19 cellular contexts compared by ENCODE assay signal in the genomic region with DNA sequence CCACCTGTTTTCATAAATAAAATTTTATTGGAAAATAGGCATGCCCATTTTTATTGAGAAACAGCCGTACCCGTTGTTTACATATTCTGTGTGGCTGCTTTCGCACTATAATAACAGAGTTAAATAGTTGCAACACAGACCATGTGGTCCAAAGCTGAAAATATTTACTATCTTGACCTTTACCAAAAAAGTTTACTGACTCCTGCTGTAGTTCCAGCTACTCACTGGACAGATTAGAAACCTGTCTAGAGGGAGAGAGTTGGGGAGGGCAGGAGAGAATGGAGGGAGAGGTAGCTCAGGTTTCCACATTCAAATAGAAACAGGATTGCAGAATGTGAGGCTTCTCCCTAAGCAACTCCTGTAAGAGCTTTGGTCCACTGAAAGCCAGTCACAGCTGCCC. TPM values are rescaled to one million over a fixed set of nuclear protein-coding genes. Genes with fewer than 3 reads are reported as not detected.
DNase-seq lines count a peak whose midpoint lies in the region; ATAC-seq lines count a peak whose summit lies in the region.
"Had no signal": no experiment of that assay in that cellular context is flagged by ENCODE, and none has a peak within 500 bp of the region (broad histone marks: within the 10 kb centered on the region; RNA-seq: fewer than 3 reads in every experiment).

No MANE protein-coding gene starts in this region.

- peak overlapping the region in 2 of 3 donors; percentile 9 to 48 for H3K9ac ChIP-seq in skeletal muscle tissue (ENCODE audit: low read depth in 1 of 3, low read length in 3 of 3)
- H3K9ac ChIP-seq: KMS-11 had no signal

- DNase-seq in NCI-H510A treated with DMSO at 0.1 percent for 48 hours (lab: John Stamatoyannopoulos, UW) = peak; percentile 53
- DNase-seq in NCI-H510A (lab: John Stamatoyannopoulos, UW) = no peak
- peak; percentile 32 for DNase-seq in NCI-H69 (lab: John Stamatoyannopoulos, UW)
- no peak for DNase-seq in left lobe of liver (ENCODE audit: low spot score)
- DNase-seq in kidney tubule cell (ENCODE audit: low spot score) = no peak
- DNase-seq in COR-L47 (lab: John Stamatoyannopoulos, UW) = no peak
- DNase-seq in activated CD8-positive, alpha-beta memory T cell treated with anti-CD3 and anti-CD28 coated beads, Interleukin-2, amount 50 U/mL, for 4 hours = no peak
- DNase-seq: ACHN; activated naive CD8-positive, alpha-beta T cell treated with anti-CD3 and anti-CD28 coated beads for 36 hours; DMS53; endodermal cell; islet precursor cell; midbrain; NCI-H1105; NCI-H226 had no signal

- H3K4me3 ChIP-seq in skeletal muscle tissue (ENCODE audit: low read length in 3 of 3) = peak overlapping the region in 1 of 3 donors; percentile 9
- H3K4me3 ChIP-seq: suprapubic skin had no signal

- peaks cover 0 to 12% (median 0%) of the 10 kb centered on the region in 3 donors for H3K4me1 ChIP-seq in skeletal muscle tissue (ENCODE audit: control insufficient read depth in 3 of 3, insufficient read depth in 3 of 3, low read length in 3 of 3)
- H3K4me1 ChIP-seq: suprapubic skin had no signal

- peak overlapping the region; percentile 73 for H3K27ac ChIP-seq in skeletal muscle tissue (ENCODE audit: low read depth, low read length)
- H3K27ac ChIP-seq: KMS-11, suprapubic skin had no signal

- H3K9me3 ChIP-seq in skeletal muscle tissue (ENCODE audit: control insufficient read depth in 3 of 3, low read length in 3 of 3) = no peaks in the 10 kb centered on the region
- H3K9me3 ChIP-seq: suprapubic skin had no signal

- peak; percentile 93 for ATAC-seq in left lobe of liver
- ATAC-seq: SK-N-SH treated with all-trans-retinoic acid at 6 μM for 48 hours had no signal

- no peaks in the 10 kb centered on the region for H3K36me3 ChIP-seq in skeletal muscle tissue (ENCODE audit: control insufficient read depth in 3 of 3, insufficient read depth in 3 of 3, low read length in 3 of 3)
- H3K36me3 ChIP-seq: suprapubic skin had no signal

- H3K27me3 ChIP-seq in skeletal muscle tissue (ENCODE audit: control insufficient read depth in 3 of 3, insufficient read depth in 3 of 3, low read length in 3 of 3) = no peaks in the 10 kb centered on the region
- H3K27me3 ChIP-seq: suprapubic skin had no signal

RNA-seq across cellular contexts. Expression of a gene that starts 55.1 kb away (rescaled TPM):
- total RNA-seq in left lobe of liver (4.4 TPM), skeletal muscle tissue (15.1 TPM)

Comparison
In these comparisons a context has a peak if more than half of its experiments do, and no peak if none do; other contexts are left out.
1. DNase-seq: peak in NCI-H510A treated with DMSO at 0.1 percent for 48 hours (single experiment) and NCI-H69 (single experiment); none in NCI-H510A (single experiment), left lobe of liver (single experiment), kidney tubule cell (single experiment), COR-L47 (single experiment) and activated CD8-positive, alpha-beta memory T cell treated with anti-CD3 and anti-CD28 coated beads, Interleukin-2, amount 50 U/mL, for 4 hours (single experiment).